ENCODE assay signal across 9 cellular contexts in the genomic region with DNA sequence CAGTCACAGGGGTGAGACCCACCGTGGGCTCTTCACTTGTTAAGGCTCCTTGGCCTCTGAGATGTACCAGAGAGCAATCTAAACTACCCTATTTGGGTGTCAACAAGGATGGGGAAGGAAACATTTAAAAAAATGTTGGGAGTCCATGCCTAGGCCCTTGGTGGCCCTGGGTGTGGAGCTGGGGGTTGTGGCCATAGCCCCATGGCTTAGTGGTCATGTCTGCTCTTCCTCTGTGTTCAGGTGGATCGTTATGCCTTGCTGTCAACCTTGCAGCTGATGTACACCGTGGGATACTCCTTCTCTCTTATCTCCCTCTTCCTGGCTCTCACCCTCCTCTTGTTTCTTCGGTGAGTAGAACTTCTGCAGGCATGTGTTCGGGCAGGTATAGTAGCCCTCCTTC. TPM values are rescaled to one million over a fixed set of nuclear protein-coding genes. Genes with fewer than 3 reads are reported as not detected.
"Had no signal": no experiment of that assay in that cellular context is flagged by ENCODE, and none has a peak within 500 bp of the region (broad histone marks: within the 10 kb centered on the region; RNA-seq: fewer than 3 reads in every experiment).

No MANE protein-coding gene starts in this region.

- H3K27ac Mint-ChIP-seq: IgD-negative memory B cell had no signal

- H3K4me3 Mint-ChIP-seq: IgD-negative memory B cell had no signal

- H3K27ac ChIP-seq: HL-60 had no signal

- H3K4me3 ChIP-seq: K562 had no signal

- H3K36me3 Mint-ChIP-seq: IgD-negative memory B cell had no signal

- H3K4me1 Mint-ChIP-seq: IgD-negative memory B cell had no signal

- H3K27me3 Mint-ChIP-seq: IgD-negative memory B cell had no signal

- DNase-seq: IMR-90, KBM-7, KG1 had no signal

RNA-seq across cellular contexts. Expression of gene GLP2R, which starts 28.5 kb away (rescaled TPM):
- total RNA-seq: HT-29, IMR-90, K562 had no signal

RNA-seq across cellular contexts. Expression of gene GSG1L2, which starts 32.4 kb away (rescaled TPM):
- total RNA-seq: HepG2, HT-29, HT1080, IMR-90, K562 had no signal

RNA-seq across cellular contexts. Expression of gene RCVRN, which starts 50.8 kb away (rescaled TPM):
- total RNA-seq: HepG2, HT-29, HT1080, IMR-90, K562 had no signal
